ENCODE assay signal across 20 cellular contexts in genomic region chr5:141489841-141490240, GRCh38. TPM values are rescaled to one million over a fixed set of nuclear protein-coding genes. Genes with fewer than 3 reads are reported as not detected.
DNase-seq lines count a peak whose midpoint lies in the region; ATAC-seq and TF ChIP-seq lines count a peak whose summit lies in the region.
"Had no signal": no experiment of that assay in that cellular context is flagged by ENCODE, and none has a peak within 500 bp of the region (broad histone marks: within the 10 kb centered on the region; RNA-seq: fewer than 3 reads in every experiment).

No MANE protein-coding gene starts in this region.

- in situ Hi-C loops in GM23248 (cut with MboI) = no loop called here

- H3K36me3 ChIP-seq in GM23248 (ENCODE audit: low read depth) = no peaks in the 10 kb centered on the region

- peaks cover 43% of the 10 kb centered on the region for H3K4me1 ChIP-seq in GM23248 (ENCODE audit: insufficient read depth)
- peaks cover 5% of the 10 kb centered on the region for H3K4me1 ChIP-seq in foreskin keratinocyte

- H3K27me3 ChIP-seq in GM23248 (replicated peaks; ENCODE audit: insufficient read depth) = no peaks in the 10 kb centered on the region
- no peaks in the 10 kb centered on the region for H3K27me3 ChIP-seq in foreskin keratinocyte

- H3F3A ChIP-seq in GM23248 (ENCODE audit: insufficient read depth) = peaks cover 36% of the 10 kb centered on the region

- TF ChIP-seq CTCF in foreskin keratinocyte (conservative IDR thresholded peaks at IDR 0.05) = no peak

- H3K27ac ChIP-seq in GM23248 (peak overlapping the region; percentile 79), caudate nucleus (ENCODE audit: low read depth, low read length) (peak overlapping the region; percentile 88), temporal lobe (ENCODE audit: low read depth, low read length) (peak overlapping the region; percentile 82), foreskin keratinocyte (no peak overlapping the region)
- H3K27ac ChIP-seq: KMS-11 had no signal

- no peaks in the 10 kb centered on the region for H3K9me2 ChIP-seq in GM23248 (ENCODE audit: insufficient read depth)

- no peak for ATAC-seq in left cardiac atrium
- no peak for ATAC-seq in foreskin keratinocyte
- ATAC-seq: HepG2, Right ventricle myocardium inferior had no signal

- no peak overlapping the region for H2AFZ ChIP-seq in GM23248

- peak overlapping the region; percentile 55; the same call in 1 of the 2 replicates for H3K9ac ChIP-seq in GM23248
- H3K9ac ChIP-seq: KMS-11 had no signal

- peak overlapping the region; percentile 78 for H3K4me2 ChIP-seq in GM23248 (ENCODE audit: unreplicated experiment)
- H3K4me2 ChIP-seq: KMS-11 had no signal

- no peaks in the 10 kb centered on the region for H3K9me3 ChIP-seq in GM23248 (ENCODE audit: low read depth)

- peak overlapping the region; percentile 60; the same call in 1 of the 2 replicates for H3K4me3 ChIP-seq in GM23248

- intact Hi-C loops in left cardiac atrium (cut with DNase I) = no loop called here

- no peak for DNase-seq in GM23248
- DNase-seq in caudate nucleus (lab: John Stamatoyannopoulos, UW) = peak in 8 of 61 donors; percentile 16 to 61 (median 36)
- peak; percentile 2 for DNase-seq in medulla oblongata (ENCODE audit: extremely low spot score)
- DNase-seq in NCI-H446 (lab: John Stamatoyannopoulos, UW) = no peak
- DNase-seq in left cardiac atrium = no peak
- DNase-seq in foreskin keratinocyte = no peak
- DNase-seq: ACHN; Calu3; CD4-positive, alpha-beta memory T cell; DMS53; NCI-H1436; NCI-H2029; NCI-H2171 treated with DMSO at 0.1 percent for 48 hours; NCI-H510A; NCI-H774 had no signal

- peaks cover 84% of the 10 kb centered on the region for H3K79me2 ChIP-seq in GM23248 (ENCODE audit: insufficient read depth)

- H4K20me1 ChIP-seq in GM23248 (ENCODE audit: insufficient read depth) = no peaks in the 10 kb centered on the region

- 91 to 95% methylated on average over 10 of the region's 10 CpGs for WGBS in GM23248 (ENCODE audit: low coverage in 1 of 2, low lambda C conversion rate in 2 of 2, missing lambda C conversion rate in 2 of 2), 2 experiments

RNA-seq across cellular contexts. Expression of gene PCDHGC5, which starts 1.0 kb away (rescaled TPM):
- total RNA-seq in GM23248 (2014; rRNA removed; shearing (Covaris generic)) = 2.2 and 3.2 TPM in 2 replicates
- polyA plus RNA-seq in GM23248 (2016; fragmentation: Nextera tagmentation; extraction: Ambion mirVana) (1.8 and 2.5 TPM in 2 replicates), foreskin keratinocyte (0.18 and 0.24 TPM in 2 replicates)
- total RNA-seq in temporal lobe (4.7 TPM), left cardiac atrium (1 to 10 TPM in 1 of 2 donors, under 1 TPM in 1; 0.97 to 1.7 TPM), foreskin keratinocyte (0.42 and 1.5 TPM in 2 replicates)
- total RNA-seq: CD4-positive, alpha-beta memory T cell; HepG2 had no signal
- polyA plus RNA-seq: CD4-positive, alpha-beta memory T cell had no signal

RNA-seq across cellular contexts. Expression of gene PCDHGC4, which starts 5.0 kb away (rescaled TPM):
- total RNA-seq in GM23248 (2014; rRNA removed; shearing (Covaris generic)) = 0.38 and 0.54 TPM in 2 replicates
- polyA plus RNA-seq in GM23248 (2016; fragmentation: Nextera tagmentation; extraction: Ambion mirVana) (0.11 and 0.16 TPM in 2 replicates), foreskin keratinocyte (0.02 and 0.04 TPM in 2 replicates)
- total RNA-seq in temporal lobe (87.3 TPM), left cardiac atrium (1 to 10 TPM; 1.4 to 1.7 TPM), foreskin keratinocyte (0.28 and 0.54 TPM in 2 replicates)
- total RNA-seq: CD4-positive, alpha-beta memory T cell had no signal
- polyA plus RNA-seq: HepG2 had no signal

RNA-seq across cellular contexts. Expression of gene PCDHGC3, which starts 14.1 kb away (rescaled TPM):
- 44.6 and 53.1 TPM in 2 replicates for total RNA-seq in GM23248 (2014; rRNA removed; shearing (Covaris generic))
- 74.4 and 77.4 TPM in 2 replicates for polyA plus RNA-seq in GM23248 (2016; fragmentation: Nextera tagmentation; extraction: Ambion mirVana)
- 45.7 TPM for total RNA-seq in temporal lobe
- total RNA-seq in left cardiac atrium = 10 to 100 TPM; 33.7 to 39.1 TPM
- total RNA-seq in foreskin keratinocyte = 25.0 and 36.1 TPM in 2 replicates
- polyA plus RNA-seq in foreskin keratinocyte = 22.7 and 34.5 TPM in 2 replicates

RNA-seq across cellular contexts. Expression of gene PCDHGA12, which starts 59.5 kb away (rescaled TPM):
- 8.6 and 10.9 TPM in 2 replicates for total RNA-seq in GM23248 (2014; rRNA removed; shearing (Covaris generic))
- polyA plus RNA-seq in GM23248 (2016; fragmentation: Nextera tagmentation; extraction: Ambion mirVana) (6.7 and 8.5 TPM in 2 replicates), foreskin keratinocyte (0.42 and 0.66 TPM in 2 replicates)
- total RNA-seq in temporal lobe (7.9 TPM), left cardiac atrium (1 to 10 TPM; 4.5 to 6.5 TPM), foreskin keratinocyte (1.4 and 3.5 TPM in 2 replicates)
- total RNA-seq: M059J had no signal
- polyA plus RNA-seq: CD4-positive, alpha-beta memory T cell had no signal

Comparison
In these comparisons a context has a peak if more than half of its experiments do, and no peak if none do; other contexts are left out.
1. RNA of gene PCDHGC4, which starts 5.0 kb away (total RNA-seq): 87.3 TPM in temporal lobe (single experiment); 1.4 to 1.7 TPM in left cardiac atrium, 0.38 to 0.54 TPM in GM23248 and 0.28 to 0.54 TPM in foreskin keratinocyte; every median in the first group is over 10 times any median in the second.